8 cellular contexts compared by ENCODE assay signal in genomic region chr7:105304040-105304895, GRCh38.
DNase-seq lines count a peak whose midpoint lies in the region; ATAC-seq and TF ChIP-seq lines count a peak whose summit lies in the region.

No MANE protein-coding gene starts in this region.

- H3F3A ChIP-seq in GM23338 (replicated peaks; ENCODE audit: low read depth), result no peaks in the 10 kb centered on the region

- TF ChIP-seq POLR2A in transverse colon (IDR thresholded peaks at IDR 0.05), result no peak

- H3K36me3 ChIP-seq in GM23338 (ENCODE audit: insufficient read depth) (peaks cover 5% of the 10 kb centered on the region; the same call in 1 of the 2 replicates), stomach smooth muscle (ENCODE audit: control insufficient read depth in 2 of 2, insufficient read depth in 2 of 2, low read length in 2 of 2) (no peaks in the 10 kb centered on the region), transverse colon (no peaks in the 10 kb centered on the region)

- H3K4me3 Mint-ChIP-seq in GM23338, result no peak overlapping the region

- H3K4me1 ChIP-seq in GM23338 (ENCODE audit: insufficient read depth) (peaks cover 7% of the 10 kb centered on the region; the same call in 1 of the 2 replicates), stomach smooth muscle (ENCODE audit: control insufficient read depth, insufficient read depth, low read length) (no peaks in the 10 kb centered on the region), transverse colon (peaks cover 0 to 32% (median 21%) of the 10 kb centered on the region in 4 donors)

- peaks cover 11% of the 10 kb centered on the region for H4K20me1 ChIP-seq in GM23338 (replicated peaks; ENCODE audit: insufficient read depth)

- WGBS in transverse colon (ENCODE audit: low coverage in 1 of 2), 2 donors, result 16% methylated on average over 4 to 5 of the region's 5 CpGs

- H3K4me1 Mint-ChIP-seq in GM23338, result peaks cover 20% of the 10 kb centered on the region; the same call in 2 of the 3 replicates

- H3K9me3 Mint-ChIP-seq in GM23338, result no peaks in the 10 kb centered on the region

- H3K27me3 Mint-ChIP-seq in GM23338 (ENCODE audit: insufficient read depth, low read depth, poor library complexity), result no peaks in the 10 kb centered on the region

- H3K27ac ChIP-seq in GM23338 (ENCODE audit: low read depth) (peak overlapping the region; percentile 53), stomach smooth muscle (ENCODE audit: low read length) (no peak overlapping the region), transverse colon (peak overlapping the region in 2 of 4 donors; percentile 3 to 18)

- H3K9ac ChIP-seq in stomach smooth muscle (ENCODE audit: low read length in 2 of 2), result no peak overlapping the region

- peak overlapping the region; percentile 27 for H3K27ac Mint-ChIP-seq in GM23338

- no peak overlapping the region for H2AFZ ChIP-seq in GM23338

- H3K9me3 ChIP-seq in stomach smooth muscle (ENCODE audit: control insufficient read depth in 2 of 2, low read length in 2 of 2) (no peaks in the 10 kb centered on the region), transverse colon (no peaks in the 10 kb centered on the region)

- no peak for DNase-seq in GM23338 (ENCODE audit: low spot score)
- peak; percentile 84 for DNase-seq in M059J (ENCODE audit: low read depth)
- DNase-seq in epithelial cell of proximal tubule (ENCODE audit: low read depth), result peak; percentile 25
- DNase-seq in transverse colon, result no peak
- DNase-seq in NCI-H1694 treated with DMSO at 0.1 percent for 48 hours (lab: John Stamatoyannopoulos, UW), result no peak
- no peak for DNase-seq in dermis blood vessel endothelial cell

- ATAC-seq in GM18499 (IDR thresholded peaks at IDR 0.05; ENCODE audit: insufficient read depth, unreplicated experiment) (peak; percentile 54), GM23338 (no peak)

- peaks cover 4% of the 10 kb centered on the region; the same call in 1 of the 3 replicates for H3K36me3 Mint-ChIP-seq in GM23338 (ENCODE audit: low read depth)

- H3K79me2 ChIP-seq in GM23338 (replicated peaks; ENCODE audit: insufficient read depth), result peaks cover 90% of the 10 kb centered on the region

- H3K27me3 ChIP-seq in GM23338 (ENCODE audit: insufficient read depth) (no peaks in the 10 kb centered on the region), stomach smooth muscle (ENCODE audit: control insufficient read depth in 1 of 2, insufficient read depth in 2 of 2, low read length in 2 of 2) (no peaks in the 10 kb centered on the region), transverse colon (no peaks in the 10 kb centered on the region)

- in situ Hi-C loops in transverse colon (cut with MboI; ENCODE audit: low pct_ligation_motif_present in 1 of 4, low pct_unique_long_range_greater_than_20kb in 1 of 4, low sequenced_read_pairs in 3 of 4), result no loop called here

- no peak overlapping the region for H3K4me3 ChIP-seq in GM23338
- no peak overlapping the region for H3K4me3 ChIP-seq in epithelial cell of proximal tubule (ENCODE audit: low read depth, low read length)
- peak overlapping the region; percentile 3 to 50 for H3K4me3 ChIP-seq in stomach smooth muscle (ENCODE audit: low read length in 2 of 2)
- H3K4me3 ChIP-seq in transverse colon, result no peak overlapping the region

- TF ChIP-seq CTCF in GM23338 (conservative IDR thresholded peaks at IDR 0.05; ENCODE audit: low read depth in 2 of 2) (no peak), epithelial cell of proximal tubule (conservative IDR thresholded peaks at IDR 0.05; ENCODE audit: low read depth, low read length) (no peak), transverse colon (IDR thresholded peaks at IDR 0.05) (no peak)

- H3K4me2 ChIP-seq in GM23338, result no peak overlapping the region

- intact Hi-C loops in transverse colon (cut with DNase I; ENCODE audit: low total_unique reads), result no loop called here

- TF ChIP-seq EP300 in transverse colon (IDR thresholded peaks at IDR 0.05; ENCODE audit: low read depth), result no peak

- H3K9me2 ChIP-seq in GM23338 (ENCODE audit: insufficient read depth), result no peaks in the 10 kb centered on the region

TF ChIP-seq in GM23338, 12 proteins besides CTCF, POLR2A, EP300 and RAD21 (continues in another document):
- TF ChIP-seq EZH2 (IDR thresholded peaks at IDR 0.05; ENCODE audit: low read depth, unreplicated experiment) (no peak), ZNF114 (CRISPR knock-in tag; IDR thresholded peaks at IDR 0.05) (no peak), STAT1 (IDR thresholded peaks at IDR 0.05; ENCODE audit: unreplicated experiment) (no peak), EZH2phosphoT487 (IDR thresholded peaks at IDR 0.05; ENCODE audit: unreplicated experiment) (no peak), NANOG (IDR thresholded peaks at IDR 0.05; ENCODE audit: borderline replicate concordance) (no peak), CREB1 (CRISPR knock-in tag; IDR thresholded peaks at IDR 0.05; ENCODE audit: low read depth) (no peak), REST (IDR thresholded peaks at IDR 0.05; ENCODE audit: unreplicated experiment) (no peak), JUNB (IDR thresholded peaks at IDR 0.05; ENCODE audit: unreplicated experiment) (no peak), ZNF331 (CRISPR knock-in tag; IDR thresholded peaks at IDR 0.05; ENCODE audit: low read depth) (no peak)
- TF ChIP-seq, protein P1, sequence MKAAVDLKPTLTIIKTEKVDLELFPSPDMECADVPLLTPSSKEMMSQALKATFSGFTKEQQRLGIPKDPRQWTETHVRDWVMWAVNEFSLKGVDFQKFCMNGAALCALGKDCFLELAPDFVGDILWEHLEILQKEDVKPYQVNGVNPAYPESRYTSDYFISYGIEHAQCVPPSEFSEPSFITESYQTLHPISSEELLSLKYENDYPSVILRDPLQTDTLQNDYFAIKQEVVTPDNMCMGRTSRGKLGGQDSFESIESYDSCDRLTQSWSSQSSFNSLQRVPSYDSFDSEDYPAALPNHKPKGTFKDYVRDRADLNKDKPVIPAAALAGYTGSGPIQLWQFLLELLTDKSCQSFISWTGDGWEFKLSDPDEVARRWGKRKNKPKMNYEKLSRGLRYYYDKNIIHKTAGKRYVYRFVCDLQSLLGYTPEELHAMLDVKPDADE (IDR thresholded peaks at IDR 0.05), result no peak

Comparison
In these comparisons a context has a peak if more than half of its experiments do, and no peak if none do; other contexts are left out.
1. DNase-seq: peak in M059J (single experiment) and epithelial cell of proximal tubule (single experiment); none in GM23338 (single experiment), transverse colon (single experiment), NCI-H1694 treated with DMSO at 0.1 percent for 48 hours (single experiment) and dermis blood vessel endothelial cell (single experiment).
2. H3K4me3 ChIP-seq: peak in stomach smooth muscle (2 of 2); none in GM23338 (single experiment), epithelial cell of proximal tubule (single experiment) and transverse colon (0 of 4).